Comparison of ENCODE assay signal across 9 cellular contexts in the genomic region with DNA sequence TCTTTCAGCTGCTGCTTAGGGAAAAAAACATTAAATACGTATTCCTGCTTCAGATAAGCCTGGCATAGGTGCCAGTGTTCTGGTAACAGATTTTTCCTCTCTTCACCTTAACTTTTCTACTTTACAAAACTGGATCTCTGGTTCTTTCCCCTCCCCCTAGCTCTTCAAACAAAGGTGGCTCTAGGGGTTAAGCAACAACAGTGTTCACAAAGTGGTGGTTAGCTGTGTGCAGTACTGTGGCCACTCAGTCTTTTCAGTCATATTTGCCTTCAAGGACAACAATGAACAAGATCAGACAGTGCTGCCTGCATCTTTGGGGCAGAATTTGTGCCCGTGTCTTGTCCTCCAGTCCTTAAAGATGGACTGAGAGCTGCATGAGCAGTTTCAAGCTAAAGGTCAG. TPM values are rescaled to one million over a fixed set of nuclear protein-coding genes. Genes with fewer than 3 reads are reported as not detected.
"Had no signal": no experiment of that assay in that cellular context is flagged by ENCODE, and none has a peak within 500 bp of the region (broad histone marks: within the 10 kb centered on the region; RNA-seq: fewer than 3 reads in every experiment).

No MANE protein-coding gene starts in this region.

- H3K4me1 ChIP-seq: HAP-1 had no signal

- H3K9me3 Mint-ChIP-seq: HFFc6, IgD-negative memory B cell had no signal

- DNase-seq: GM23248, GOT3, H7, HFFc6 had no signal

- H3K9me3 ChIP-seq: HAP-1 had no signal

- H3K4me1 Mint-ChIP-seq: IgD-negative memory B cell had no signal

- H3K36me3 ChIP-seq: HAP-1 had no signal

- H3K27ac ChIP-seq: GM23248 had no signal

- H3K4me3 Mint-ChIP-seq: HFFc6, IgD-negative memory B cell had no signal

- H3K36me3 Mint-ChIP-seq: IgD-negative memory B cell had no signal

- ATAC-seq: HCT116 had no signal

- H3K27ac Mint-ChIP-seq: HFFc6, IgD-negative memory B cell had no signal

- H3K9ac ChIP-seq: GM23248 had no signal

- H3K4me3 ChIP-seq: GM23248, HAP-1 had no signal

- H2AFZ ChIP-seq: GM23248 had no signal

- FAIRE-seq: HTR-8/SVneo had no signal

RNA-seq across cellular contexts. Expression of gene RGN, which starts 15.1 kb away (rescaled TPM):
- total RNA-seq: H4 had no signal
- polyA plus RNA-seq: IgD-negative memory B cell had no signal
